ENCODE assay signal across 8 cellular contexts in genomic region chr6:144151010-144151727, GRCh38. TPM values are rescaled to one million over a fixed set of nuclear protein-coding genes. Genes with fewer than 3 reads are reported as not detected.
DNase-seq lines count a peak whose midpoint lies in the region; ATAC-seq and TF ChIP-seq lines count a peak whose summit lies in the region.

No MANE protein-coding gene starts in this region.

- H3K4me3 ChIP-seq in HUES64 (ENCODE audit: low read length) (peak overlapping the region; percentile 82), mucosa of descending colon (no peak overlapping the region)

- no peak overlapping the region for H3K27ac ChIP-seq in HUES64 (ENCODE audit: low read depth, low read length)

- H3K4me3 Mint-ChIP-seq in dendritic cell treated with granulocyte-macrophage colony-stimulating factor and Interleukin-4, amounts not matched to agents 40 ng/mL and 50 ng/mL, for 4 days = peak overlapping the region; percentile 80

- H3K9me3 Mint-ChIP-seq in dendritic cell treated with granulocyte-macrophage colony-stimulating factor and Interleukin-4, amounts not matched to agents 40 ng/mL and 50 ng/mL, for 4 days = no peaks in the 10 kb centered on the region

- DNase-seq in CD1c-positive myeloid dendritic cell (ENCODE audit: extremely low spot score) (peak; percentile 90), mucosa of descending colon (peak in 1 of 3 donors; percentile 46), GDM1 (lab: John Stamatoyannopoulos, UW) (no peak)
- peak; percentile 52 for DNase-seq in activated CD4-positive, CD25-positive, alpha-beta regulatory T cell treated with anti-CD3 and anti-CD28 coated beads, Interleukin-2, amount 50 U/mL, for 16 hours (ENCODE audit: low read depth, low spot score)
- DNase-seq in stimulated activated CD8-positive, alpha-beta memory T cell treated with anti-CD3 and anti-CD28 coated beads, Interleukin-7, amount 100 ng/mL, for 48 hours (ENCODE audit: extremely low read depth in 1 of 2, low read depth in 1 of 2) = peak; percentile 26 to 38

- peaks cover 14% of the 10 kb centered on the region for H3K36me3 Mint-ChIP-seq in dendritic cell treated with granulocyte-macrophage colony-stimulating factor and Interleukin-4, amounts not matched to agents 40 ng/mL and 50 ng/mL, for 4 days (ENCODE audit: low read depth)

- H3K4me1 ChIP-seq in HUES64 (ENCODE audit: insufficient read depth, low read length) (peaks cover 6% of the 10 kb centered on the region; the same call in 1 of the 2 replicates), mucosa of descending colon (ENCODE audit: low read depth) (peaks cover 7% of the 10 kb centered on the region)

- H3K27ac Mint-ChIP-seq in dendritic cell treated with granulocyte-macrophage colony-stimulating factor and Interleukin-4, amounts not matched to agents 40 ng/mL and 50 ng/mL, for 4 days = peak overlapping the region; percentile 91

- ATAC-seq in GM21381 (IDR thresholded peaks at IDR 0.05; ENCODE audit: unreplicated experiment) (peak; percentile 58), mucosa of descending colon (peak; percentile 61)

- intact Hi-C loops in dendritic cell treated with granulocyte-macrophage colony-stimulating factor and Interleukin-4, amounts not matched to agents 40 ng/mL and 50 ng/mL, for 4 days (cut with micrococcal nuclease) = loop anchor here (1.0 to 2.0 kb wide), 2 partner anchors 65 to 134 kb away; partner anchors contain the start of gene UTRN
- intact Hi-C loops in mucosa of descending colon (cut with DNase I, micrococcal nuclease) = no loop called here

- no peaks in the 10 kb centered on the region for H3K27me3 Mint-ChIP-seq in dendritic cell treated with granulocyte-macrophage colony-stimulating factor and Interleukin-4, amounts not matched to agents 40 ng/mL and 50 ng/mL, for 4 days

- H3K36me3 ChIP-seq in HUES64 (ENCODE audit: insufficient read depth, low read length) = no peaks in the 10 kb centered on the region
- H3K36me3 ChIP-seq in mucosa of descending colon (ENCODE audit: low read depth) = no peaks in the 10 kb centered on the region

- no peak overlapping the region for H3K9ac ChIP-seq in HUES64 (ENCODE audit: low read depth, low read length)

- TF ChIP-seq CTCF in mucosa of descending colon (IDR thresholded peaks at IDR 0.05) = no peak

- H3K9me3 ChIP-seq in HUES64 (ENCODE audit: insufficient read depth, low read depth, low read length) = no peaks in the 10 kb centered on the region
- no peaks in the 10 kb centered on the region for H3K9me3 ChIP-seq in mucosa of descending colon

- peaks cover 69% of the 10 kb centered on the region for H3K27me3 ChIP-seq in HUES64 (ENCODE audit: insufficient read depth, low read length)

- 17% methylated on average over 14 of the region's 15 CpGs for WGBS in HUES64

- peaks cover 52% of the 10 kb centered on the region for H3K4me1 Mint-ChIP-seq in dendritic cell treated with granulocyte-macrophage colony-stimulating factor and Interleukin-4, amounts not matched to agents 40 ng/mL and 50 ng/mL, for 4 days (ENCODE audit: low read depth)

RNA-seq across cellular contexts. Expression of gene STX11, which starts 0.9 kb away (rescaled TPM):
- polyA plus RNA-seq in HUES64 (2013, experiment 1 of 2) = not detected
- not detected for polyA plus RNA-seq in HUES64 (2013, experiment 2 of 2)
- total RNA-seq in mucosa of descending colon = 1 to 10 TPM in 2 of 3 donors, under 1 TPM in 1; 0.84 to 2.7 (median 2.5) TPM

RNA-seq across cellular contexts. Expression of gene SF3B5, which starts 55.8 kb away (rescaled TPM):
- polyA plus RNA-seq in HUES64 (2013, experiment 1 of 2) = 170 TPM
- polyA plus RNA-seq in HUES64 (2013, experiment 2 of 2) = 180 TPM
- 100 to 1,000 TPM; 104 to 172 (median 140) TPM for total RNA-seq in mucosa of descending colon
